ENCODE assay signal across 13 cellular contexts in the genomic region with DNA sequence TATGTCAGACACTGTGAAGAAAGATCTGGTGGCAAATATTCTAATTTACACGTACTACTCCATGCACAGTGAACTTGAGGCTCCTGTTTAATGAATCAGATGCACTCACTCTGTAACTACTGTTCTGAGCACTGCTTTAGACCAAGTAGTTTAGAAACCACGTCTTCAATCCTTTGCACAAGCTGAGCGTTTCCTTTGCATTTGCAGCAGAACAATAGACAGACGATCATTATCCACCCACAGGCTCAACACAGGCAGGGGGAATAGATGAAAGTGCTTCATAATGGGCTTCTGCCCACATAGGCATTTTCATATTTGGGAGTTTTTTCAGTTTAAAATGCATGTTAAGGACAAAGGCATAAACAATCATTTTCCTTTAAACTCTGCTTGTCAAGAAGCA.
A peak's percentile ranks its signal among the peaks of the same experiment; 100 is the strongest.
DNase-seq lines count a peak whose midpoint lies in the region; ATAC-seq and TF ChIP-seq lines count a peak whose summit lies in the region.
"Had no signal": no experiment of that assay in that cellular context is flagged by ENCODE, and none has a peak within 500 bp of the region (broad histone marks: within the 10 kb centered on the region; RNA-seq: fewer than 3 reads in every experiment).

No MANE protein-coding gene starts in this region.

- no peaks in the 10 kb centered on the region for H3K36me3 Mint-ChIP-seq in nephron (ENCODE audit: low read depth)
- H3K36me3 Mint-ChIP-seq: CD14-positive monocyte; CD4-positive, alpha-beta memory T cell had no signal

- TF ChIP-seq CTCF in nephron (IDR thresholded peaks at IDR 0.05; ENCODE audit: unreplicated experiment in 3 of 3): no peak

- peaks cover 18% of the 10 kb centered on the region for H3K4me1 Mint-ChIP-seq in nephron
- H3K4me1 Mint-ChIP-seq: CD14-positive monocyte; CD4-positive, alpha-beta memory T cell had no signal

- H3K4me3 Mint-ChIP-seq in nephron: no peak overlapping the region
- H3K4me3 Mint-ChIP-seq: CD14-positive monocyte; CD4-positive, alpha-beta memory T cell had no signal

- ATAC-seq in GM21529 (IDR thresholded peaks at IDR 0.05; ENCODE audit: unreplicated experiment): no peak
- ATAC-seq: GM12878 had no signal

- H3K9me3 Mint-ChIP-seq in nephron: peaks cover 16% of the 10 kb centered on the region

- no peaks in the 10 kb centered on the region for H3K27me3 Mint-ChIP-seq in nephron (ENCODE audit: low read depth)
- H3K27me3 Mint-ChIP-seq: CD4-positive, alpha-beta memory T cell had no signal

- peak overlapping the region; percentile 14 to 59 (median 35) for H3K27ac Mint-ChIP-seq in nephron
- H3K27ac Mint-ChIP-seq: CD14-positive monocyte; CD4-positive, alpha-beta memory T cell had no signal

- DNase-seq in NCI-H748 (lab: John Stamatoyannopoulos, UW; ENCODE audit: unreplicated experiment) (peak; percentile 31), NCI-H748 treated with DMSO at 0.1 percent for 48 hours (lab: John Stamatoyannopoulos, UW) (no peak), putamen (ENCODE audit: low spot score) (peak; percentile 58), NCI-H69 (lab: John Stamatoyannopoulos, UW) (no peak), NCI-H187 (lab: John Stamatoyannopoulos, UW) (no peak)
- DNase-seq: 8988T; CD4-positive, alpha-beta memory T cell; DMS79 treated with DMSO at 0.1 percent for 48 hours; EL had no signal

Comparison
In these comparisons a context has a peak if more than half of its experiments do, and no peak if none do; other contexts are left out.
1. DNase-seq: peak in NCI-H748 (single experiment) and putamen (single experiment); none in NCI-H748 treated with DMSO at 0.1 percent for 48 hours (single experiment), NCI-H69 (single experiment) and NCI-H187 (0 of 2).